In the genomic region with DNA sequence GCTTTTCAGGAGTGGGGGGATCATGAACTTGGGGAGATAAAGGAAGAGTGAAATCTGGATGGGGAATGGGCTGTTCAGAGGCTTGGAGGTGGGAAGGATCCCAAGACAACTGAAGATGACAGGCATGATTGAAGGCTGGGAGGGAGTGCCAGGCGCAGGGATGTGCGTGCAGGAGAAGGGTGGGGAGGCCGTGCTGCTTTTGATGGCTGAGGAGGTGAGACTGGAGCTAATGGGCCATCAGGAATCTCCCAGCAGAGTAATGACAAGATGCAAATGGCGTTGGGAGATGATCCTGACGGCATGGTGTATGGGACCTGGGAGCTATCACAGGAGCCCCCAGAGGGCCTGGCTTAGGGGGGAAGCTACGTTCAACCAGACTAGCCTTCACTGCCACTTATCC, we compare ENCODE assay signal across 18 cellular contexts.
"Had no signal": no experiment of that assay in that cellular context is flagged by ENCODE, and none has a peak within 500 bp of the region (broad histone marks: within the 10 kb centered on the region; RNA-seq: fewer than 3 reads in every experiment).

No MANE protein-coding gene starts in this region.

- H3K27ac Mint-ChIP-seq: memory B cell; naive thymus-derived CD4-positive, alpha-beta T cell; T-helper 2 cell treated with Interferon-gamma antibody and Interleukin-4, amounts not matched to agents 5 μg/mL and 100 μg/mL, for 36 hours had no signal

- H3K27ac ChIP-seq: colonic mucosa, esophagus muscularis mucosa, hepatocyte, ovary, skin epidermis, transverse colon had no signal

- H3K36me3 ChIP-seq: colonic mucosa, esophagus muscularis mucosa, ovary, transverse colon had no signal

- H3K9me3 ChIP-seq: colonic mucosa, esophagus muscularis mucosa, mucosa of descending colon, ovary, transverse colon had no signal

- DNase-seq: activated naive CD4-positive, alpha-beta T cell treated with Interleukin-2 at 50 U/mL for 16 hours; colonic mucosa; islet precursor cell; mucosa of descending colon; naive thymus-derived CD4-positive, alpha-beta T cell; ovary; SIG-M5; stimulated activated CD4-positive, alpha-beta T cell treated with anti-CD3 and anti-CD28 coated beads, Interleukin-4, amount 100 ng/mL, for 4 hours; stimulated activated CD8-positive, alpha-beta memory T cell treated with anti-CD3 and anti-CD28 coated beads, Interleukin-4, amount 100 ng/mL, for 48 hours; stimulated activated naive CD4-positive, alpha-beta T cell treated with Interleukin-2 at 50 U/mL for 16 hours; substantia nigra; transverse colon had no signal

- H3K27me3 ChIP-seq: ovary had no signal

- H3K4me3 ChIP-seq: colonic mucosa, esophagus muscularis mucosa, hepatocyte, mucosa of descending colon, ovary, skin epidermis, transverse colon had no signal

- H3K36me3 Mint-ChIP-seq: memory B cell had no signal

- H3K4me1 ChIP-seq: colonic mucosa had no signal

- ATAC-seq: left lobe of liver; mucosa of descending colon; naive thymus-derived CD4-positive, alpha-beta T cell had no signal

- H3K9me3 Mint-ChIP-seq: T-helper 2 cell treated with Interferon-gamma antibody and Interleukin-4, amounts not matched to agents 5 μg/mL and 100 μg/mL, for 36 hours had no signal
